Comparison of ENCODE assay signal across 9 cellular contexts in the genomic region with DNA sequence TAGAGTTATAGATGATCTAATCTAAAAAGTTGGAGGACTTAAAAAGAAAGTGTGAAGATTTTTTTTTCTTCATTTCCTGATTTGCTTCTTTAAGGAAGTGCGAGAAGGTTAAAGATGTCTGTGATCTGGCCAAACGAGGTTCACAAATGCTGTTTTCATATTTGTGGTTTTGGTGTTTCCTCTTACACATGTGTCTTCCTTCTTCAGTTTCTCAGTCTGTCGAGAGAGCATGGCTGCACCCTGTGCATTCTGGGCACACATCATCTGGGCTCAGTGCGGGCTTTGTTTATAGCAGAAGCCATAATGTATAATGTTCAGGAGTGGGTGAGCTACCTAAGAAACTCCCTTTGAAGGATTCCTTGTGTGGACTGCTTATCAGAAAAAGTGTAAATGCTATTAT.
DNase-seq lines count a peak whose midpoint lies in the region; TF ChIP-seq lines count a peak whose summit lies in the region.
"Had no signal": no experiment of that assay in that cellular context is flagged by ENCODE, and none has a peak within 500 bp of the region (broad histone marks: within the 10 kb centered on the region; RNA-seq: fewer than 3 reads in every experiment).

No MANE protein-coding gene starts in this region.

- H2BK5ac ChIP-seq in H9 (ENCODE audit: insufficient read length, low read length) = no peak overlapping the region

- no peaks in the 10 kb centered on the region for H3K9me3 Mint-ChIP-seq in HFFc6
- no peaks in the 10 kb centered on the region for H3K9me3 Mint-ChIP-seq in H9

- H3K23me2 ChIP-seq in H9 (ENCODE audit: insufficient read length, low read depth, low read length, poor library complexity, severe bottlenecking) = no peaks in the 10 kb centered on the region

- no peaks in the 10 kb centered on the region for H3K79me1 ChIP-seq in H9 (ENCODE audit: insufficient read depth, low read depth, low read length, poor library complexity, severe bottlenecking)

- H3K4me1 ChIP-seq in stomach (peaks cover 0 to 28% (median 18%) of the 10 kb centered on the region in 4 donors), Karpas-422 (ENCODE audit: low read length) (no peaks in the 10 kb centered on the region), H9 (ENCODE audit: insufficient read depth, low read length) (no peaks in the 10 kb centered on the region)

- H4K5ac ChIP-seq in H9 (ENCODE audit: insufficient read length, low read depth, low read length) = no peak overlapping the region

- H3K56ac ChIP-seq in H9 (ENCODE audit: insufficient read length, low read depth, low read length) = no peak overlapping the region

- TF ChIP-seq EP300 in stomach (IDR thresholded peaks at IDR 0.05) = no peak

- no peak overlapping the region for H3K4me2 ChIP-seq in Karpas-422 (ENCODE audit: low read depth, low read length, poor library complexity, severe bottlenecking)
- no peak overlapping the region for H3K4me2 ChIP-seq in H9 (ENCODE audit: insufficient read depth, insufficient read length, low read length)

- H2BK12ac ChIP-seq in H9 (ENCODE audit: insufficient read length, low read depth, low read length) = no peak overlapping the region

- H3K4me3 ChIP-seq in GM06990 (replicated peaks; ENCODE audit: low read depth, low read length) (no peak overlapping the region), stomach (no peak overlapping the region), Karpas-422 (ENCODE audit: low read length) (no peak overlapping the region)

- no peak overlapping the region for H3K14ac ChIP-seq in H9 (ENCODE audit: insufficient read depth, low read length)

- H3K36me3 Mint-ChIP-seq in HFFc6 (ENCODE audit: low read depth) (no peaks in the 10 kb centered on the region), H9 (ENCODE audit: insufficient read depth in 1 of 3, low read depth in 3 of 3) (no peaks in the 10 kb centered on the region)

- H3K27me3 Mint-ChIP-seq in HFFc6 (ENCODE audit: insufficient read depth) = no peaks in the 10 kb centered on the region
- H3K27me3 Mint-ChIP-seq in H9 (ENCODE audit: low read depth) = no peaks in the 10 kb centered on the region

- H3K9me2 ChIP-seq in Karpas-422 (replicated peaks; ENCODE audit: insufficient read depth, low read length) = no peaks in the 10 kb centered on the region

- H4K8ac ChIP-seq in H9 (replicated peaks; ENCODE audit: insufficient read length, low read depth, low read length) = no peak overlapping the region

- H3K27ac ChIP-seq in stomach (peak overlapping the region in 2 of 5 donors; percentile 14 to 30), Karpas-422 (ENCODE audit: low read length) (no peak overlapping the region), H9 (ENCODE audit: insufficient read length, low read depth, low read length) (no peak overlapping the region)

- H2BK20ac ChIP-seq in H9 (ENCODE audit: low read depth, low read length, poor library complexity, severe bottlenecking) = no peak overlapping the region

- H3K4me1 Mint-ChIP-seq in HFFc6 (ENCODE audit: low read depth) (peaks cover 26% of the 10 kb centered on the region), H9 (0 out of 4 replicates have a peak, but pooled peaks cover 0 to 2% of the 10 kb centered on the region in 2 experiments)

- H4K91ac ChIP-seq in H9 (ENCODE audit: insufficient read length, low read depth, low read length) = no peak overlapping the region

- no peak overlapping the region for H3K9ac ChIP-seq in Karpas-422 (ENCODE audit: low read length)
- no peak overlapping the region for H3K9ac ChIP-seq in H9 (ENCODE audit: extremely low read depth, insufficient read length, low read length)

- H3K4me3 Mint-ChIP-seq in HFFc6 (peak overlapping the region; percentile 70), H9 (no peak overlapping the region)

- no peaks in the 10 kb centered on the region for H3K9me3 ChIP-seq in stomach
- no peaks in the 10 kb centered on the region for H3K9me3 ChIP-seq in Karpas-422 (ENCODE audit: low read length)
- no peaks in the 10 kb centered on the region for H3K9me3 ChIP-seq in H9 (ENCODE audit: control insufficient read depth, low read depth, low read length)

- TF ChIP-seq CTCF in GM06990 (IDR thresholded peaks at IDR 0.05; ENCODE audit: insufficient read depth, low read length, poor library complexity, severe bottlenecking) (no peak), HFFc6 (IDR thresholded peaks at IDR 0.05) (no peak), stomach (IDR thresholded peaks at IDR 0.05) (no peak), H9 (conservative IDR thresholded peaks at IDR 0.05) (no peak)

- H3K79me2 ChIP-seq in Karpas-422 (ENCODE audit: low read length) (no peaks in the 10 kb centered on the region), H9 (ENCODE audit: insufficient read depth, low read length) (no peaks in the 10 kb centered on the region)

- H3K36me3 ChIP-seq in GM06990 (ENCODE audit: control insufficient read depth, insufficient read depth, low read length) = no peaks in the 10 kb centered on the region
- H3K36me3 ChIP-seq in stomach = no peaks in the 10 kb centered on the region
- H3K36me3 ChIP-seq in Karpas-422 (ENCODE audit: insufficient read depth, low read length) = no peaks in the 10 kb centered on the region

- no peak overlapping the region for H3T11ph ChIP-seq in H9 (ENCODE audit: low read length)

- no peaks in the 10 kb centered on the region for H3K27me3 ChIP-seq in GM06990 (replicated peaks; ENCODE audit: control insufficient read depth, insufficient read depth, low read length)
- H3K27me3 ChIP-seq in stomach = no peaks in the 10 kb centered on the region
- no peaks in the 10 kb centered on the region for H3K27me3 ChIP-seq in Karpas-422 (ENCODE audit: low read length)
- H3K27me3 ChIP-seq in H9 (ENCODE audit: insufficient read depth, low read length) = no peaks in the 10 kb centered on the region

- intact Hi-C loops in stomach (cut with DNase I; ENCODE audit: low total_unique reads) = no loop called here

- H2BK15ac ChIP-seq in H9 (ENCODE audit: low read depth, low read length) = no peak overlapping the region

- H3K4ac ChIP-seq in H9 (ENCODE audit: low read depth, low read length) = no peak overlapping the region

- H3K27ac Mint-ChIP-seq in HFFc6 (peak overlapping the region; percentile 79), H9 (no peak overlapping the region)

- WGBS in stomach, 5 donors = 5 to 29% (median 21%) methylated on average over 4 of the region's 4 CpGs
- WGBS in H9 (ENCODE audit: extremely low coverage, insufficient read length, low lambda C conversion rate) = no CpG with 5 or more reads among the region's 4 CpGs

- H4K20me1 ChIP-seq in Karpas-422 (ENCODE audit: insufficient read depth, low read depth, low read length) (no peaks in the 10 kb centered on the region), H9 (ENCODE audit: control insufficient read depth, insufficient read depth, insufficient read length) (no peaks in the 10 kb centered on the region)

- no peak for TF ChIP-seq POLR2A in stomach (IDR thresholded peaks at IDR 0.05)

- no peak overlapping the region for H2AK5ac ChIP-seq in H9 (ENCODE audit: insufficient read length, low read length)

- DNase-seq in GM06990 (ENCODE audit: extremely low read depth, insufficient read length) (peak; percentile 38), HFFc6 (peak; percentile 69), NAMALWA (ENCODE audit: low spot score) (peak; percentile 83), activated T-cell treated with anti-CD3 and anti-CD28 coated beads for 1 hour (ENCODE audit: low read depth) (peak; percentile 23), hepatic stellate cell (ENCODE audit: low spot score) (peak; percentile 50), stomach (peak; percentile 43), Karpas-422 (no peak), H9 (no peak)
- DNase-seq: right cardiac atrium had no signal

- no peak overlapping the region for H2BK120ac ChIP-seq in H9 (ENCODE audit: low read depth, low read length, poor library complexity, severe bottlenecking)

- H3K23ac ChIP-seq in H9 (ENCODE audit: insufficient read length, low read depth, low read length) = no peak overlapping the region

- H2AFZ ChIP-seq in Karpas-422 (ENCODE audit: low read length) (no peak overlapping the region), H9 (ENCODE audit: low read length) (no peak overlapping the region)

- H3K18ac ChIP-seq in H9 (ENCODE audit: insufficient read length, low read depth, low read length) = no peak overlapping the region

Comparison
In these comparisons a context has a peak if more than half of its experiments do, and no peak if none do; other contexts are left out.
1. DNase-seq: peak in GM06990 (single experiment), HFFc6 (single experiment), NAMALWA (single experiment), activated T-cell treated with anti-CD3 and anti-CD28 coated beads for 1 hour (single experiment), hepatic stellate cell (single experiment) and stomach (single experiment); none in Karpas-422 (single experiment) and H9 (single experiment).